Comparison of ENCODE assay signal across 13 cellular contexts in genomic region chr3:52248816-52249547, GRCh38. TPM values are rescaled to one million over a fixed set of nuclear protein-coding genes. Genes with fewer than 3 reads are reported as not detected.
DNase-seq lines count a peak whose midpoint lies in the region; ATAC-seq, FAIRE-seq and TF ChIP-seq lines count a peak whose summit lies in the region.
"Had no signal": no experiment of that assay in that cellular context is flagged by ENCODE, and none has a peak within 500 bp of the region (broad histone marks: within the 10 kb centered on the region; RNA-seq: fewer than 3 reads in every experiment).

No MANE protein-coding gene starts in this region.

- H3K4me2 ChIP-seq in endothelial cell of umbilical vein (ENCODE audit: insufficient read depth, low read length), result no peak overlapping the region

- no peaks in the 10 kb centered on the region for H3K27me3 Mint-ChIP-seq in activated CD4-positive, alpha-beta T cell treated with anti-CD3 and anti-CD28 coated beads for 36 hours
- no peaks in the 10 kb centered on the region for H3K27me3 Mint-ChIP-seq in T-helper 17 cell

- peak overlapping the region; percentile 29 for H3K4me3 Mint-ChIP-seq in activated CD4-positive, alpha-beta T cell treated with anti-CD3 and anti-CD28 coated beads for 36 hours
- H3K4me3 Mint-ChIP-seq in T-helper 17 cell, result peak overlapping the region; percentile 28

- no peak overlapping the region for H3K27ac ChIP-seq in endothelial cell of umbilical vein (ENCODE audit: insufficient read depth, low read depth, low read length)
- H3K27ac ChIP-seq: HL-60 had no signal

- FAIRE-seq in endothelial cell of umbilical vein (lab: Jason Lieb, UNC), result no peak

- TF ChIP-seq CTCF in endothelial cell of umbilical vein (IDR thresholded peaks at IDR 0.05; ENCODE audit: extremely low read depth in 1 of 2, insufficient read depth in 1 of 2, low read depth in 1 of 2, low read length in 2 of 2), result no peak

- CTCF ChIA-PET in activated CD4-positive, alpha-beta T cell treated with anti-CD3 and anti-CD28 coated beads for 36 hours (lab: Charles Lee), result interaction anchor here (0.6 to 2.2 kb wide), 11 partner anchors 7 to 90 kb away, joined by 3 to 8 read pairs (median 3); partner anchors contain the start of gene WDR82
- CTCF ChIA-PET in endothelial cell of umbilical vein (lab: Charles Lee), result interaction anchor here (0.8 to 2.4 kb wide), 8 partner anchors 10 to 90 kb away, joined by 3 to 12 read pairs (median 5); partner anchors contain the start of gene TWF2

- peaks cover 76% of the 10 kb centered on the region for H3K4me1 Mint-ChIP-seq in activated CD4-positive, alpha-beta T cell treated with anti-CD3 and anti-CD28 coated beads for 36 hours
- peaks cover 73% of the 10 kb centered on the region for H3K4me1 Mint-ChIP-seq in T-helper 17 cell

- H2AFZ ChIP-seq in endothelial cell of umbilical vein (ENCODE audit: low read depth, low read length), result no peak overlapping the region

- no peak overlapping the region for H3K4me3 ChIP-seq in endothelial cell of umbilical vein (replicated peaks in 1 of 3; ENCODE audit: insufficient read depth in 1 of 3, low read depth in 1 of 3, low read length in 3 of 3)

- peaks cover 23% of the 10 kb centered on the region for H3K4me1 ChIP-seq in endothelial cell of umbilical vein (ENCODE audit: control insufficient read depth, extremely low read depth, insufficient read depth, low read length)

- no peak overlapping the region for H3K9ac ChIP-seq in endothelial cell of umbilical vein (replicated peaks; ENCODE audit: extremely low read depth, insufficient read depth, low read length)

- no peaks in the 10 kb centered on the region for H3K79me2 ChIP-seq in endothelial cell of umbilical vein (ENCODE audit: control insufficient read depth, insufficient read depth, low read length)

- no peak for TF ChIP-seq POLR2A in endothelial cell of umbilical vein (IDR thresholded peaks at IDR 0.05; ENCODE audit: low read depth, low read length)

- dilution Hi-C loops in endothelial cell of umbilical vein (cut with MboI; ENCODE audit: extremely low pct_ligation_motif_present, low sequenced_read_pairs), result no loop called here

- no peaks in the 10 kb centered on the region for H3K9me3 Mint-ChIP-seq in activated CD4-positive, alpha-beta T cell treated with anti-CD3 and anti-CD28 coated beads for 36 hours (ENCODE audit: low read depth)

- no peaks in the 10 kb centered on the region for H3K9me1 ChIP-seq in endothelial cell of umbilical vein (replicated peaks; ENCODE audit: control insufficient read depth, extremely low read depth, insufficient read depth, low read length)

- DNase-seq in activated CD4-positive, alpha-beta T cell treated with anti-CD3 and anti-CD28 coated beads for 36 hours, result peak; percentile 58
- DNase-seq in activated CD4-positive, alpha-beta T cell treated with anti-CD3 and anti-CD28 coated beads for 48 hours, result no peak
- DNase-seq in T-helper 17 cell (no peak), endothelial cell of umbilical vein (ENCODE audit: low read depth, low spot score) (peak; percentile 38), NCI-H2107 treated with DMSO at 0.1 percent for 48 hours (lab: John Stamatoyannopoulos, UW; ENCODE audit: unreplicated experiment) (no peak), hippocampal formation (lab: John Stamatoyannopoulos, UW) (no peak)
- peak; percentile 37 for DNase-seq in stimulated activated CD8-positive, alpha-beta memory T cell treated with anti-CD3 and anti-CD28 coated beads, Interleukin-4, amount 100 ng/mL, for 48 hours
- no peak for DNase-seq in stimulated activated CD4-positive, alpha-beta T cell treated with anti-CD3 and anti-CD28 coated beads, Interleukin-4, amount 100 ng/mL, for 24 hours
- DNase-seq: mammary epithelial cell, T-helper 9 cell had no signal

- peaks cover 0 to 19% of the 10 kb centered on the region in 2 experiments for H3K36me3 ChIP-seq in endothelial cell of umbilical vein (ENCODE audit: control insufficient read depth in 2 of 2, extremely low read depth in 1 of 2, insufficient read depth in 2 of 2, low read length in 2 of 2)

- no TSS peak for BruUV-seq in endothelial cell of umbilical vein (replicated peaks; lab: Mats Ljungman, UMichigan)

- H3K27ac Mint-ChIP-seq in activated CD4-positive, alpha-beta T cell treated with anti-CD3 and anti-CD28 coated beads for 36 hours, result peak overlapping the region; percentile 56
- H3K27ac Mint-ChIP-seq in T-helper 17 cell, result peak overlapping the region; percentile 92

- no peak for ATAC-seq in activated CD4-positive, alpha-beta T cell treated with anti-CD3 and anti-CD28 coated beads for 36 hours
- no peak for ATAC-seq in T-helper 17 cell

- POLR2A ChIA-PET in activated CD4-positive, alpha-beta T cell treated with anti-CD3 and anti-CD28 coated beads for 36 hours (lab: Charles Lee), result interaction anchor here (0.5 to 1.5 kb wide), 10 partner anchors 9 to 163 kb away, joined by 3 to 7 read pairs (median 3); partner anchors contain the start of gene TWF2
- POLR2A ChIA-PET in endothelial cell of umbilical vein (lab: Charles Lee), result no interaction called here

- no peaks in the 10 kb centered on the region for H3K9me3 ChIP-seq in T-helper 17 cell (ENCODE audit: control insufficient read depth, low read length, poor library complexity, severe bottlenecking)
- H3K9me3 ChIP-seq in endothelial cell of umbilical vein (replicated peaks; ENCODE audit: control insufficient read depth, insufficient read depth, low read length), result no peaks in the 10 kb centered on the region

- peaks cover 71% of the 10 kb centered on the region for H3K36me3 Mint-ChIP-seq in activated CD4-positive, alpha-beta T cell treated with anti-CD3 and anti-CD28 coated beads for 36 hours (ENCODE audit: low read depth)
- H3K36me3 Mint-ChIP-seq in T-helper 17 cell (ENCODE audit: low read depth), result peaks cover 4% of the 10 kb centered on the region

- no peaks in the 10 kb centered on the region for H3K27me3 ChIP-seq in endothelial cell of umbilical vein (ENCODE audit: control insufficient read depth in 2 of 2, insufficient read depth in 2 of 2, low read length in 2 of 2)

- H4K20me1 ChIP-seq in endothelial cell of umbilical vein (replicated peaks; ENCODE audit: control insufficient read depth, extremely low read depth, insufficient read depth, low read length), result no peaks in the 10 kb centered on the region

- intact Hi-C loops in activated CD4-positive, alpha-beta T cell treated with anti-CD3 and anti-CD28 coated beads for 36 hours (cut with DNase I, micrococcal nuclease), result no loop called here
- intact Hi-C loops in endothelial cell of umbilical vein (cut with micrococcal nuclease), result no loop called here

RNA-seq across cellular contexts. Expression of gene PPM1M, which starts 3.4 kb away (rescaled TPM):
- total RNA-seq in activated CD4-positive, alpha-beta T cell treated with anti-CD3 and anti-CD28 coated beads for 36 hours, result 10 to 100 TPM; 52.9 to 59.2 TPM
- total RNA-seq in T-helper 17 cell, result 10 to 100 TPM; 43.9 to 58.0 TPM
- 13.0 and 13.7 TPM in 2 replicates for total RNA-seq in endothelial cell of umbilical vein
- polyA plus RNA-seq in endothelial cell of umbilical vein, result 17.5 and 19.4 TPM in 2 replicates
- polyA plus RNA-seq in endothelial cell of umbilical vein (2011; cell fraction: cytosol; rRNA removed), result 17.0 and 18.8 TPM in 2 replicates
- 41.2 and 45.2 TPM in 2 replicates for polyA plus RNA-seq in endothelial cell of umbilical vein (2011; cell fraction: nucleus; rRNA removed)
- polyA plus RNA-seq in endothelial cell of umbilical vein (2012), result 12.7 and 17.3 TPM in 2 replicates
- polyA minus RNA-seq in endothelial cell of umbilical vein, result 19.9 and 21.2 TPM in 2 replicates
- 4.9 TPM for polyA minus RNA-seq in endothelial cell of umbilical vein (2011; cell fraction: cytosol; rRNA and poly(A)+ RNA removed)
- 5.7 and 6.5 TPM in 2 replicates for polyA minus RNA-seq in endothelial cell of umbilical vein (2011; cell fraction: nucleus; rRNA and poly(A)+ RNA removed)

RNA-seq across cellular contexts. Expression of gene TWF2, which starts 10.0 kb away (rescaled TPM):
- 10 to 100 TPM; 85.0 to 93.5 TPM for total RNA-seq in activated CD4-positive, alpha-beta T cell treated with anti-CD3 and anti-CD28 coated beads for 36 hours
- total RNA-seq in T-helper 17 cell (10 to 100 TPM; 44.8 to 48.2 TPM), endothelial cell of umbilical vein (82.6 and 82.9 TPM in 2 replicates)
- polyA plus RNA-seq in endothelial cell of umbilical vein, result 134 and 156 TPM in 2 replicates
- polyA plus RNA-seq in endothelial cell of umbilical vein (2011; cell fraction: cytosol; rRNA removed), result 139 and 157 TPM in 2 replicates
- polyA plus RNA-seq in endothelial cell of umbilical vein (2011; cell fraction: nucleus; rRNA removed), result 60.1 and 64.9 TPM in 2 replicates
- polyA plus RNA-seq in endothelial cell of umbilical vein (2012), result 67.6 and 80.8 TPM in 2 replicates
- 58.5 and 59.4 TPM in 2 replicates for polyA minus RNA-seq in endothelial cell of umbilical vein
- polyA minus RNA-seq in endothelial cell of umbilical vein (2011; cell fraction: cytosol; rRNA and poly(A)+ RNA removed), result 37.1 TPM
- 11.3 and 17.6 TPM in 2 replicates for polyA minus RNA-seq in endothelial cell of umbilical vein (2011; cell fraction: nucleus; rRNA and poly(A)+ RNA removed)

RNA-seq across cellular contexts. Expression of gene TLR9, which starts 23.5 kb away (rescaled TPM):
- total RNA-seq in activated CD4-positive, alpha-beta T cell treated with anti-CD3 and anti-CD28 coated beads for 36 hours, result under 1 TPM; 0.59 to 0.74 TPM
- total RNA-seq in T-helper 17 cell (under 1 TPM in 1 of 2 donors, not detected in 1; 0.42 TPM), endothelial cell of umbilical vein (0.07 TPM in 1 of 2 replicates, not detected in the other)
- 0.11 TPM in 1 of 2 replicates, not detected in the other for polyA plus RNA-seq in endothelial cell of umbilical vein
- 0.03 TPM in 1 of 2 replicates, not detected in the other for polyA plus RNA-seq in endothelial cell of umbilical vein (2011; cell fraction: cytosol; rRNA removed)
- 0.17 and 0.18 TPM in 2 replicates for polyA plus RNA-seq in endothelial cell of umbilical vein (2011; cell fraction: nucleus; rRNA removed)
- not detected in 2 replicates for polyA plus RNA-seq in endothelial cell of umbilical vein (2012)
- not detected in 2 replicates for polyA minus RNA-seq in endothelial cell of umbilical vein
- polyA minus RNA-seq in endothelial cell of umbilical vein (2011; cell fraction: cytosol; rRNA and poly(A)+ RNA removed), result not detected
- polyA minus RNA-seq in endothelial cell of umbilical vein (2011; cell fraction: nucleus; rRNA and poly(A)+ RNA removed), result not detected in 2 replicates
- total RNA-seq: fibroblast of villous mesenchyme, mammary epithelial cell, subcutaneous adipose tissue had no signal
- polyA plus RNA-seq: mammary epithelial cell had no signal

RNA-seq across cellular contexts. Expression of gene WDR82, which starts 29.5 kb away (rescaled TPM):
- total RNA-seq in activated CD4-positive, alpha-beta T cell treated with anti-CD3 and anti-CD28 coated beads for 36 hours, result 100 to 1,000 TPM in 1 of 2 experiments, 10 to 100 TPM in 1; 95.2 to 113 TPM
- total RNA-seq in T-helper 17 cell, result 100 to 1,000 TPM; 109 to 114 TPM
- 71.3 and 71.8 TPM in 2 replicates for total RNA-seq in endothelial cell of umbilical vein
- 30.7 and 39.9 TPM in 2 replicates for polyA plus RNA-seq in endothelial cell of umbilical vein
- polyA plus RNA-seq in endothelial cell of umbilical vein (2011; cell fraction: cytosol; rRNA removed), result 47.1 and 47.5 TPM in 2 replicates
- 23.6 and 27.9 TPM in 2 replicates for polyA plus RNA-seq in endothelial cell of umbilical vein (2011; cell fraction: nucleus; rRNA removed)
- 53.4 and 68.6 TPM in 2 replicates for polyA plus RNA-seq in endothelial cell of umbilical vein (2012)
- 90.5 and 93.4 TPM in 2 replicates for polyA minus RNA-seq in endothelial cell of umbilical vein
- 39.2 TPM for polyA minus RNA-seq in endothelial cell of umbilical vein (2011; cell fraction: cytosol; rRNA and poly(A)+ RNA removed)
- 27.0 and 37.1 TPM in 2 replicates for polyA minus RNA-seq in endothelial cell of umbilical vein (2011; cell fraction: nucleus; rRNA and poly(A)+ RNA removed)

RNA-seq across cellular contexts. Expression of gene GLYCTK, which starts 38.6 kb away (rescaled TPM):
- 10 to 100 TPM; 13.3 to 18.8 TPM for total RNA-seq in activated CD4-positive, alpha-beta T cell treated with anti-CD3 and anti-CD28 coated beads for 36 hours
- total RNA-seq in T-helper 17 cell, result 10 to 100 TPM; 30.6 to 42.2 TPM
- 20.9 and 24.1 TPM in 2 replicates for total RNA-seq in endothelial cell of umbilical vein
- 35.4 and 43.6 TPM in 2 replicates for polyA plus RNA-seq in endothelial cell of umbilical vein
- 17.4 and 25.7 TPM in 2 replicates for polyA plus RNA-seq in endothelial cell of umbilical vein (2011; cell fraction: cytosol; rRNA removed)
- polyA plus RNA-seq in endothelial cell of umbilical vein (2011; cell fraction: nucleus; rRNA removed), result 77.4 and 78.4 TPM in 2 replicates
- 8.9 and 10.4 TPM in 2 replicates for polyA plus RNA-seq in endothelial cell of umbilical vein (2012)
- 24.2 and 29.7 TPM in 2 replicates for polyA minus RNA-seq in endothelial cell of umbilical vein
- polyA minus RNA-seq in endothelial cell of umbilical vein (2011; cell fraction: cytosol; rRNA and poly(A)+ RNA removed), result 5.3 TPM
- 29.3 and 39.2 TPM in 2 replicates for polyA minus RNA-seq in endothelial cell of umbilical vein (2011; cell fraction: nucleus; rRNA and poly(A)+ RNA removed)

Comparison
In these comparisons a context has a peak if more than half of its experiments do, and no peak if none do; other contexts are left out.
1. DNase-seq: peak in activated CD4-positive, alpha-beta T cell treated with anti-CD3 and anti-CD28 coated beads for 36 hours (single experiment), endothelial cell of umbilical vein (single experiment) and stimulated activated CD8-positive, alpha-beta memory T cell treated with anti-CD3 and anti-CD28 coated beads, Interleukin-4, amount 100 ng/mL, for 48 hours (single experiment); none in activated CD4-positive, alpha-beta T cell treated with anti-CD3 and anti-CD28 coated beads for 48 hours (single experiment), T-helper 17 cell (0 of 3), stimulated activated CD4-positive, alpha-beta T cell treated with anti-CD3 and anti-CD28 coated beads, Interleukin-4, amount 100 ng/mL, for 24 hours (single experiment), NCI-H2107 treated with DMSO at 0.1 percent for 48 hours (single experiment) and hippocampal formation (0 of 2).